Comparison of ENCODE assay signal across 26 cellular contexts in the genomic region with DNA sequence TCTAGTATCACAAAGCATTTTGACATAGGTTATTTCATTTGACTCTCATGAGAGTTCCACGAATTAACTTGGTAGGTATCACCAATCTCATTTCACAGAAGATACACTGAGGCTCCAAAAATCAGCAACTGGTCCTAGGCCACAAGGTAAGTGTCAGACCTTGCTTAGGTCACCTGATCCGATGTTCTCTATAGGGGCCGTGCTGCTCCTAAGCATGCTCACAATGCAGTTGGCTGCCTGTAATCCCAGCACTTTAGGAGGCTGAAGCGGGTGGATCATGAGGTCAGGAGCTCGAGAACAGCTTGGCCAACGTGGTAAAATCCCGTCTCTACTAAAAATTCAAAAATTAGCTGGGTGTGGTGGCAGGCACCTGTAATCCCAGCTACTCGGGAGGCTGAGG.
"Had no signal": no experiment of that assay in that cellular context is flagged by ENCODE, and none has a peak within 500 bp of the region (broad histone marks: within the 10 kb centered on the region; RNA-seq: fewer than 3 reads in every experiment).

No MANE protein-coding gene starts in this region.

- H3K4me3 Mint-ChIP-seq: naive thymus-derived CD8-positive, alpha-beta T cell; stimulated activated effector memory CD8-positive, alpha-beta T cell treated with anti-CD3 and anti-CD28 coated beads, Interleukin-12 subunit alpha, Interleukin-12 subunit beta, amount 100 ng/mL, for 72 hours; type B pancreatic cell had no signal

- H3K27ac Mint-ChIP-seq: stimulated activated effector memory CD8-positive, alpha-beta T cell treated with anti-CD3 and anti-CD28 coated beads, Interleukin-12 subunit alpha, Interleukin-12 subunit beta, amount 100 ng/mL, for 72 hours; type B pancreatic cell had no signal

- H3K9me3 ChIP-seq: esophagus muscularis mucosa, gastroesophageal sphincter, heart left ventricle, ovary, psoas muscle, sigmoid colon, testis, tibial artery had no signal

- ATAC-seq: foreskin keratinocyte; gastroesophageal sphincter; heart left ventricle; left lobe of liver; naive thymus-derived CD8-positive, alpha-beta T cell; psoas muscle; right cardiac atrium; stimulated activated effector memory CD8-positive, alpha-beta T cell treated with anti-CD3 and anti-CD28 coated beads, Interleukin-12 subunit alpha, Interleukin-12 subunit beta, amount 100 ng/mL, for 72 hours; stimulated activated naive CD8-positive, alpha-beta T cell treated with anti-CD3 and anti-CD28 coated beads, Interleukin-15, Interleukin-2, amounts not matched to agents 100 U/mL and 50 U/mL, for 24 hours had no signal

- H3K9me3 Mint-ChIP-seq: naive thymus-derived CD8-positive, alpha-beta T cell; stimulated activated effector memory CD8-positive, alpha-beta T cell treated with anti-CD3 and anti-CD28 coated beads, Interleukin-12 subunit alpha, Interleukin-12 subunit beta, amount 100 ng/mL, for 72 hours; type B pancreatic cell had no signal

- H3K27ac ChIP-seq: esophagus muscularis mucosa, foreskin keratinocyte, gastroesophageal sphincter, heart left ventricle, hepatocyte, psoas muscle, sigmoid colon, testis, tibial artery had no signal

- H3K4me2 ChIP-seq: hepatocyte had no signal

- H3K79me2 ChIP-seq: hepatocyte had no signal

- H3K27me3 Mint-ChIP-seq: naive thymus-derived CD8-positive, alpha-beta T cell; type B pancreatic cell had no signal

- H2AFZ ChIP-seq: hepatocyte had no signal

- H3K4me1 ChIP-seq: foreskin keratinocyte, gastroesophageal sphincter, psoas muscle, testis had no signal

- H3K36me3 ChIP-seq: gastroesophageal sphincter, ovary, tibial artery had no signal

- H3K4me3 ChIP-seq: esophagus muscularis mucosa, gastroesophageal sphincter, heart left ventricle, hepatocyte, lung, ovary, psoas muscle, sigmoid colon, testis, tibial artery had no signal

- DNase-seq: dermis blood vessel endothelial cell; effector memory CD4-positive, alpha-beta T cell; foreskin keratinocyte; heart left ventricle; kidney; mesenchymal stem cell; midbrain; naive thymus-derived CD8-positive, alpha-beta T cell; occipital lobe; ovary; psoas muscle; right cardiac atrium; sigmoid colon; stimulated activated CD4-positive, alpha-beta T cell treated with anti-CD3 and anti-CD28 coated beads, Interleukin-2, amount 100 ng/mL, for 24 hours; stimulated activated CD4-positive, alpha-beta T cell treated with anti-CD3 and anti-CD28 coated beads, Interleukin-4, amount 100 ng/mL, for 24 hours; stimulated activated naive CD8-positive, alpha-beta T cell treated with anti-CD3 and anti-CD28 coated beads, Interleukin-15, Interleukin-2, amounts not matched to agents 100 U/mL and 50 U/mL, for 24 hours; substantia nigra; testis had no signal

- H3K36me3 Mint-ChIP-seq: stimulated activated effector memory CD8-positive, alpha-beta T cell treated with anti-CD3 and anti-CD28 coated beads, Interleukin-12 subunit alpha, Interleukin-12 subunit beta, amount 100 ng/mL, for 72 hours had no signal

- H3K27me3 ChIP-seq: esophagus muscularis mucosa, foreskin keratinocyte, gastroesophageal sphincter, heart left ventricle, hepatocyte, ovary, sigmoid colon, testis, tibial artery had no signal
